Comparison of ENCODE assay signal across 28 cellular contexts in genomic region chr10:53624722-53625121, GRCh38.
"Had no signal": no experiment of that assay in that cellular context is flagged by ENCODE, and none has a peak within 500 bp of the region (broad histone marks: within the 10 kb centered on the region; RNA-seq: fewer than 3 reads in every experiment).

No MANE protein-coding gene starts in this region.

- H3K27me3 ChIP-seq: neutrophil, right lobe of liver, sigmoid colon, stomach, thyroid gland, tibial nerve, upper lobe of left lung, vagina had no signal

- H3K4me1 ChIP-seq: parathyroid adenoma, psoas muscle, right lobe of liver, sigmoid colon, stomach, thyroid gland, tibial nerve, upper lobe of left lung, vagina had no signal

- H3K4me1 Mint-ChIP-seq: naive thymus-derived CD8-positive, alpha-beta T cell; stimulated activated effector memory CD8-positive, alpha-beta T cell treated with anti-CD3 and anti-CD28 coated beads, Interleukin-12 subunit alpha, Interleukin-12 subunit beta, amount 100 ng/mL, for 72 hours; stimulated activated naive B cell treated with anti-CD40 and anti-IgM and Interleukin-4, amounts not matched to agents 10 μg/mL and 1 μg/mL and 100 μg/mL, for 72 hours had no signal

- H3K36me3 ChIP-seq: neutrophil, right lobe of liver, sigmoid colon, stomach, thoracic aorta, thyroid gland, tibial nerve, upper lobe of left lung, vagina had no signal

- H3K27ac ChIP-seq: neutrophil, parathyroid adenoma, psoas muscle, right lobe of liver, sigmoid colon, stomach, thoracic aorta, thyroid gland, tibial nerve, upper lobe of left lung, vagina had no signal

- H3K36me3 Mint-ChIP-seq: naive thymus-derived CD8-positive, alpha-beta T cell; stimulated activated effector memory CD8-positive, alpha-beta T cell treated with anti-CD3 and anti-CD28 coated beads, Interleukin-12 subunit alpha, Interleukin-12 subunit beta, amount 100 ng/mL, for 72 hours; stimulated activated naive B cell treated with anti-CD40 and anti-IgM and Interleukin-4, amounts not matched to agents 10 μg/mL and 1 μg/mL and 100 μg/mL, for 72 hours had no signal

- H3K4me3 ChIP-seq: psoas muscle, right lobe of liver, sigmoid colon, stomach, thoracic aorta, thyroid gland, tibial nerve, upper lobe of left lung, vagina had no signal

- H3K27ac Mint-ChIP-seq: naive thymus-derived CD8-positive, alpha-beta T cell; natural killer cell treated with Interleukin-12 subunit alpha and Interleukin-12 subunit beta and Interleukin-15 and Interleukin-18, amount 100 ng/mL, for 72 hours; progenitor cell of endocrine pancreas; stimulated activated effector memory CD8-positive, alpha-beta T cell treated with anti-CD3 and anti-CD28 coated beads, Interleukin-12 subunit alpha, Interleukin-12 subunit beta, amount 100 ng/mL, for 72 hours; stimulated activated naive B cell treated with anti-CD40 and anti-IgM and Interleukin-4, amounts not matched to agents 10 μg/mL and 1 μg/mL and 100 μg/mL, for 72 hours; stimulated activated naive CD8-positive, alpha-beta T cell treated with anti-CD3 and anti-CD28 coated beads, Interleukin-15, Interleukin-2, amounts not matched to agents 100 ng/mL and 50 ng/mL, for 24 hours had no signal

- DNase-seq: naive thymus-derived CD8-positive, alpha-beta T cell; nucleus accumbens; posterior cingulate gyrus; psoas muscle; right cardiac atrium; right lobe of liver; sigmoid colon; small intestine; stimulated activated CD4-positive, alpha-beta T cell treated with anti-CD3 and anti-CD28 coated beads, Interleukin-15, amount 100 ng/mL, for 24 hours; stimulated activated CD4-positive, alpha-beta T cell treated with anti-CD3 and anti-CD28 coated beads, Interleukin-2, amount 100 ng/mL, for 24 hours; stimulated activated CD4-positive, alpha-beta T cell treated with anti-CD3 and anti-CD28 coated beads, Interleukin-2, amount 100 ng/mL, for 48 hours; stimulated activated CD4-positive, alpha-beta T cell treated with anti-CD3 and anti-CD28 coated beads, Interleukin-4, amount 100 ng/mL, for 24 hours; stimulated activated naive B cell treated with anti-CD40 and anti-IgM and Interleukin-4, amounts not matched to agents 10 μg/mL and 1 μg/mL and 100 μg/mL, for 72 hours; stimulated activated naive CD4-positive, alpha-beta T cell treated with Interleukin-2 at 50 U/mL for 16 hours; stomach; thyroid gland; trophoblast cell; upper lobe of left lung had no signal

- ATAC-seq: naive thymus-derived CD8-positive, alpha-beta T cell; natural killer cell treated with Interleukin-12 subunit alpha and Interleukin-12 subunit beta and Interleukin-15 and Interleukin-18, amount 100 ng/mL, for 72 hours; psoas muscle; right cardiac atrium; right lobe of liver; stimulated activated effector memory CD8-positive, alpha-beta T cell treated with anti-CD3 and anti-CD28 coated beads, Interleukin-12 subunit alpha, Interleukin-12 subunit beta, amount 100 ng/mL, for 72 hours; stimulated activated naive B cell treated with anti-CD40 and anti-IgM and Interleukin-4, amounts not matched to agents 10 μg/mL and 1 μg/mL and 100 μg/mL, for 72 hours had no signal

- FAIRE-seq: small intestine, urothelium cell line had no signal

- H3K9ac ChIP-seq: parathyroid adenoma had no signal

- H3K9me3 ChIP-seq: neutrophil, psoas muscle, right lobe of liver, sigmoid colon, stomach, thoracic aorta, thyroid gland, tibial nerve, upper lobe of left lung, vagina had no signal

- H3K79me2 ChIP-seq: parathyroid adenoma had no signal

- H2AFZ ChIP-seq: parathyroid adenoma had no signal

- H3K27me3 Mint-ChIP-seq: naive thymus-derived CD8-positive, alpha-beta T cell; natural killer cell treated with Interleukin-12 subunit alpha and Interleukin-12 subunit beta and Interleukin-15 and Interleukin-18, amount 100 ng/mL, for 72 hours; progenitor cell of endocrine pancreas; stimulated activated naive B cell treated with anti-CD40 and anti-IgM and Interleukin-4, amounts not matched to agents 10 μg/mL and 1 μg/mL and 100 μg/mL, for 72 hours; stimulated activated naive CD8-positive, alpha-beta T cell treated with anti-CD3 and anti-CD28 coated beads, Interleukin-15, Interleukin-2, amounts not matched to agents 100 ng/mL and 50 ng/mL, for 24 hours had no signal

- H3K4me3 Mint-ChIP-seq: naive thymus-derived CD8-positive, alpha-beta T cell; natural killer cell treated with Interleukin-12 subunit alpha and Interleukin-12 subunit beta and Interleukin-15 and Interleukin-18, amount 100 ng/mL, for 72 hours; stimulated activated effector memory CD8-positive, alpha-beta T cell treated with anti-CD3 and anti-CD28 coated beads, Interleukin-12 subunit alpha, Interleukin-12 subunit beta, amount 100 ng/mL, for 72 hours; stimulated activated naive B cell treated with anti-CD40 and anti-IgM and Interleukin-4, amounts not matched to agents 10 μg/mL and 1 μg/mL and 100 μg/mL, for 72 hours; stimulated activated naive CD8-positive, alpha-beta T cell treated with anti-CD3 and anti-CD28 coated beads, Interleukin-15, Interleukin-2, amounts not matched to agents 100 ng/mL and 50 ng/mL, for 24 hours had no signal
